Comparison of ENCODE assay signal across 35 cellular contexts in the genomic region with DNA sequence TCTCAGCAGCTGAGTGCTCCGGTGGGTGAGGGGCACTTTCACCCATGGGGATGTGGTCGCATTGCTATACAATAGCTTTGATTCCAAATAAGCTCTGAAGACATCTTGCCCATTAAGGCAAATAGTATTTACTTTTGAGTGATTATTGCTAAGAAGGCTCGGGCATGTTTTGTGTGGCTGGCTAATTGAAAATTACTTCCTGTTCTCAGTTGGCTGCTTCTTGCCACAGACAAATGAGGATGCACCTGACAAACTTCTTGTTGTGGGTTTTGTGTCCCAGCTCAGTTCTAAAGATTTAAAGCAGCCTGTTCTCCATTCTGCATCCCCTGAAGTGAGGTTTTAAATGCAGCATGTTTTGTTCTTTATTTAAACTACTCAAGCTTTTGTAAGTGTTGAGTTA.
A peak's percentile ranks its signal among the peaks of the same experiment; 100 is the strongest.
DNase-seq lines count a peak whose midpoint lies in the region; ATAC-seq and TF ChIP-seq lines count a peak whose summit lies in the region.
"Had no signal": no experiment of that assay in that cellular context is flagged by ENCODE, and none has a peak within 500 bp of the region (broad histone marks: within the 10 kb centered on the region; RNA-seq: fewer than 3 reads in every experiment).

No MANE protein-coding gene starts in this region.

- no peaks in the 10 kb centered on the region for H3K79me2 ChIP-seq in DND-41 (ENCODE audit: insufficient read depth, low read length)

- peak; percentile 50 for DNase-seq in DND-41
- DNase-seq in NB4 (ENCODE audit: low read depth): peak; percentile 15
- no peak for DNase-seq in memory B cell (ENCODE audit: low spot score in 2 of 2)
- DNase-seq in UCSD-AML1 (lab: John Stamatoyannopoulos, UW; ENCODE audit: unreplicated experiment): no peak
- DNase-seq in NCI-H1105 (lab: John Stamatoyannopoulos, UW): no peak
- DNase-seq in superior temporal gyrus (ENCODE audit: extremely low spot score): no peak
- no peak for DNase-seq in D341Med (ENCODE audit: low spot score)
- DNase-seq: activated CD4-positive, CD25-positive, alpha-beta regulatory T cell; activated effector memory CD4-positive, alpha-beta T cell treated with anti-CD3 and anti-CD28 coated beads, Interleukin-2, amount 50 U/mL, for 16 hours; activated T-cell treated with anti-CD3 and anti-CD28 coated beads, Interleukin-2, amount 50 U/mL, for 24 hours; anterior cingulate cortex; COR-L47; DMS79; dorsolateral prefrontal cortex; foreskin melanocyte; GDM1; heart right ventricle; left ventricle myocardium inferior; naive thymus-derived CD4-positive, alpha-beta T cell; nucleus accumbens; PC-3; psoas muscle; sigmoid colon; stimulated activated CD4-positive, alpha-beta T cell treated with anti-CD3 and anti-CD28 coated beads, Interleukin-12 subunit alpha, Interleukin-12 subunit beta, amount 100 ng/mL, for 4 hours; stimulated activated CD4-positive, alpha-beta T cell treated with anti-CD3 and anti-CD28 coated beads, Interleukin-2, amount 100 ng/mL, for 48 hours; stimulated activated naive CD8-positive, alpha-beta T cell treated with anti-CD3 and anti-CD28 coated beads, Interleukin-15, amount 100 ng/mL, for 72 hours; thyroid gland had no signal

- no peak overlapping the region; the same call in 1 of the 2 replicates for H3K27ac ChIP-seq in DND-41 (ENCODE audit: low read length)
- H3K27ac ChIP-seq: breast epithelium, dorsolateral prefrontal cortex, heart right ventricle, left ventricle myocardium inferior, psoas muscle, sigmoid colon, SK-N-MC, thyroid gland, vagina had no signal

- H3K4me3 ChIP-seq in DND-41 (ENCODE audit: low read depth in 1 of 2, low read length in 2 of 2) (0 out of 4 replicates have a peak overlapping the region, but pooled peaks of 1 of the 2 experiments have one; percentile 3), NB4 (ENCODE audit: low read depth, low read length) (no peak overlapping the region)
- H3K4me3 ChIP-seq: breast epithelium, dorsolateral prefrontal cortex, heart right ventricle, K562, left ventricle myocardium inferior, psoas muscle, sigmoid colon, SK-N-MC, thyroid gland, vagina had no signal

- H3K27ac Mint-ChIP-seq in memory B cell: no peak overlapping the region
- H3K27ac Mint-ChIP-seq: activated naive CD8-positive, alpha-beta T cell; activated T-cell treated with anti-CD3 and anti-CD28 coated beads, Interleukin-2, amount 50 U/mL, for 24 hours; naive thymus-derived CD4-positive, alpha-beta T cell; stimulated activated naive CD8-positive, alpha-beta T cell treated with anti-CD3 and anti-CD28 coated beads, Interleukin-15, amount 100 ng/mL, for 72 hours; T-helper 1 cell treated with Interleukin-12 subunit alpha and Interleukin-12 subunit beta and Interleukin-4 antibody, amounts not matched to agents 30 μg/mL and 1 μg/mL, for 36 hours had no signal

- no peak overlapping the region for H3K4me3 Mint-ChIP-seq in memory B cell
- H3K4me3 Mint-ChIP-seq: activated naive CD8-positive, alpha-beta T cell; activated T-cell treated with anti-CD3 and anti-CD28 coated beads, Interleukin-2, amount 50 U/mL, for 24 hours; naive thymus-derived CD4-positive, alpha-beta T cell; stimulated activated naive CD8-positive, alpha-beta T cell treated with anti-CD3 and anti-CD28 coated beads, Interleukin-15, amount 100 ng/mL, for 72 hours; T-helper 1 cell treated with Interleukin-12 subunit alpha and Interleukin-12 subunit beta and Interleukin-4 antibody, amounts not matched to agents 30 μg/mL and 1 μg/mL, for 36 hours had no signal

- H3K27me3 Mint-ChIP-seq in memory B cell: peaks cover 18% of the 10 kb centered on the region
- H3K27me3 Mint-ChIP-seq: stimulated activated naive CD8-positive, alpha-beta T cell treated with anti-CD3 and anti-CD28 coated beads, Interleukin-15, amount 100 ng/mL, for 72 hours had no signal

- H3K9me3 ChIP-seq in DND-41 (ENCODE audit: insufficient read depth, low read length, severe bottlenecking): no peaks in the 10 kb centered on the region
- H3K9me3 ChIP-seq: breast epithelium, heart right ventricle, left ventricle myocardium inferior, psoas muscle, sigmoid colon, thyroid gland, vagina had no signal

- H3K4me1 Mint-ChIP-seq in memory B cell: peaks cover 7% of the 10 kb centered on the region
- H3K4me1 Mint-ChIP-seq: stimulated activated naive CD8-positive, alpha-beta T cell treated with anti-CD3 and anti-CD28 coated beads, Interleukin-15, amount 100 ng/mL, for 72 hours had no signal

- ATAC-seq in DND-41 (ENCODE audit: insufficient read depth, low read depth) (peak; percentile 94), HG02610 (IDR thresholded peaks at IDR 0.05; ENCODE audit: unreplicated experiment) (peak; percentile 46), memory B cell (ENCODE audit: low read depth) (peak; percentile 51)
- ATAC-seq: HCT116; heart right ventricle; K562; naive thymus-derived CD4-positive, alpha-beta T cell; PC-3; psoas muscle; stimulated activated naive CD8-positive, alpha-beta T cell treated with anti-CD3 and anti-CD28 coated beads, Interleukin-15, amount 100 ng/mL, for 72 hours had no signal

- H3K27me3 ChIP-seq in DND-41 (ENCODE audit: insufficient read depth, low read length, poor library complexity): no peaks in the 10 kb centered on the region
- H3K27me3 ChIP-seq: breast epithelium, sigmoid colon, thyroid gland, vagina had no signal

- TF ChIP-seq POLR2A in NB4 (IDR thresholded peaks at IDR 0.05; ENCODE audit: extremely low read depth, insufficient read length): no peak

- H2AFZ ChIP-seq in DND-41 (ENCODE audit: low read depth, low read length): no peak overlapping the region; the same call in 1 of the 2 replicates

- peaks cover 26% of the 10 kb centered on the region for H3K4me1 ChIP-seq in DND-41 (ENCODE audit: insufficient read depth, low read length)
- H3K4me1 ChIP-seq: breast epithelium, heart right ventricle, left ventricle myocardium inferior, psoas muscle, thyroid gland, vagina had no signal

- peaks cover 6% of the 10 kb centered on the region for H3K9me3 Mint-ChIP-seq in memory B cell
- H3K9me3 Mint-ChIP-seq: T-helper 1 cell treated with Interleukin-12 subunit alpha and Interleukin-12 subunit beta and Interleukin-4 antibody, amounts not matched to agents 30 μg/mL and 1 μg/mL, for 36 hours had no signal

- H3K9ac ChIP-seq in DND-41 (ENCODE audit: low read depth, low read length): no peak overlapping the region

- peaks cover 3% of the 10 kb centered on the region for H3K36me3 Mint-ChIP-seq in memory B cell
- H3K36me3 Mint-ChIP-seq: activated naive CD8-positive, alpha-beta T cell; naive thymus-derived CD4-positive, alpha-beta T cell had no signal

- H4K20me1 ChIP-seq in DND-41 (ENCODE audit: insufficient read depth, low read length): no peaks in the 10 kb centered on the region

- H3K4me2 ChIP-seq in DND-41 (ENCODE audit: insufficient read depth, low read length): peak overlapping the region; percentile 49; the same call in 1 of the 2 replicates

- no peaks in the 10 kb centered on the region for H3K36me3 ChIP-seq in DND-41 (ENCODE audit: insufficient read depth, low read length)
- H3K36me3 ChIP-seq: breast epithelium, heart right ventricle, left ventricle myocardium inferior, sigmoid colon, thyroid gland, vagina had no signal

- TF ChIP-seq CTCF in DND-41 (IDR thresholded peaks at IDR 0.05; ENCODE audit: borderline replicate concordance, extremely low read depth, low read length, poor library complexity, severe bottlenecking): no peak
- no peak for TF ChIP-seq CTCF in NB4 (IDR thresholded peaks at IDR 0.05; ENCODE audit: low read depth, low read length)

Comparison
In these comparisons a context has a peak if more than half of its experiments do, and no peak if none do; other contexts are left out.
1. DNase-seq: peak in DND-41 (single experiment) and NB4 (single experiment); none in memory B cell (0 of 2), UCSD-AML1 (single experiment), NCI-H1105 (single experiment), superior temporal gyrus (single experiment) and D341Med (single experiment).
2. Peak in every context shown above with its lines, with median percentiles within 50 percentile points of each other: ATAC-seq.